ENCODE assay signal across 26 cellular contexts in the genomic region with DNA sequence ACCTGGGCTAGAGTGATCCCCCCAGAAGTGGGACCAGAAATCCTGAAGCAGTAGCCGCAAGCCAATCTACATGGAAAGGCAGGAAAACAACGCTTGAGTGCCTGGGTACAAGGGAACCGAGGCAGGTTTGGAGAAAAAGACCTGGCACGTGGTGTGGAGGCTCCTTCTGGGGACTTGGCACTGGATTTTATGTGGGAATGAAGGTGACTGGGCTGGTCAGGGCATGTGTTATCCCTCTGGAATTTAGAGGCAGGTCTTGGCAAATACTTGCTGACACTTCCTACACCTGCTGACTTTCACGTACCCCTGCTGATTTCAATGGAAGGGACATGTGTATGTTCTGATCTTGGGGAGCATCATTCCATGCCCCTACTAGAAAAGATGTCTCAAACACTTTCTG. TPM values are rescaled to one million over a fixed set of nuclear protein-coding genes. Genes with fewer than 3 reads are reported as not detected.
DNase-seq lines count a peak whose midpoint lies in the region; ATAC-seq, FAIRE-seq and TF ChIP-seq lines count a peak whose summit lies in the region.
"Had no signal": no experiment of that assay in that cellular context is flagged by ENCODE, and none has a peak within 500 bp of the region (broad histone marks: within the 10 kb centered on the region; RNA-seq: fewer than 3 reads in every experiment).

No MANE protein-coding gene starts in this region.

- TF ChIP-seq POLR2A in H54 (IDR thresholded peaks at IDR 0.05; ENCODE audit: low read depth, low read length) (no peak), prostate gland (IDR thresholded peaks at IDR 0.05) (no peak), heart left ventricle (IDR thresholded peaks at IDR 0.05) (no peak)

- H3K4me3 ChIP-seq in PC-9: no peak overlapping the region
- no peak overlapping the region for H3K4me3 ChIP-seq in epithelial cell of esophagus (ENCODE audit: low read length)
- H3K4me3 ChIP-seq in prostate gland: no peak overlapping the region
- H3K4me3 ChIP-seq in heart left ventricle: no peak overlapping the region
- H3K4me3 ChIP-seq: dorsolateral prefrontal cortex, lower lobe of right lung, psoas muscle, SJSA1, skin epidermis had no signal

- H3K4me2 ChIP-seq in PC-9: no peak overlapping the region

- no peak overlapping the region for H2AFZ ChIP-seq in PC-9

- 46% methylated on average over 5 of the region's 5 CpGs for WGBS in prostate gland
- WGBS in heart left ventricle, 4 donors: 76 to 83% (median 80%) methylated on average over 5 of the region's 5 CpGs

- ATAC-seq in heart left ventricle: no peak
- no peak for ATAC-seq in GM21423 (IDR thresholded peaks at IDR 0.05; ENCODE audit: unreplicated experiment)
- ATAC-seq in GM18520 (IDR thresholded peaks at IDR 0.05; ENCODE audit: unreplicated experiment): no peak
- ATAC-seq: activated CD8-positive, alpha-beta memory T cell treated with anti-CD3 and anti-CD28 coated beads, Interleukin-2, amount 10 ng/mL, durations not matched to agents 7 days and 5 days; CD8-positive, alpha-beta T cell; lower lobe of right lung; psoas muscle; stimulated activated naive B cell treated with anti-CD40 and anti-IgM and Interleukin-4, amounts not matched to agents 10 μg/mL and 1 μg/mL and 100 μg/mL, for 72 hours had no signal

- CTCF ChIA-PET in PC-9 (lab: Charles Lee): no interaction called here

- peak; percentile 39 for DNase-seq in H54 (ENCODE audit: insufficient read length, low spot score)
- peak; percentile 18 to 43 for DNase-seq in PC-9
- peak; percentile 85 for DNase-seq in epithelial cell of esophagus (ENCODE audit: low read depth)
- DNase-seq in prostate gland (ENCODE audit: low spot score): peak; percentile 69
- DNase-seq in heart left ventricle: no peak
- DNase-seq in NCI-H524 treated with DMSO at 0.1 percent for 48 hours (lab: John Stamatoyannopoulos, UW): no peak
- DNase-seq: activated CD4-positive, alpha-beta T cell treated with anti-CD3 and anti-CD28 coated beads for 4 hours; activated CD8-positive, alpha-beta memory T cell treated with anti-CD3 and anti-CD28 coated beads, Interleukin-2, amount 10 ng/mL, durations not matched to agents 7 days and 5 days; activated naive CD4-positive, alpha-beta T cell treated with anti-CD3 and anti-CD28 coated beads, Interleukin-2, amount 10 ng/mL, durations not matched to agents 7 days and 5 days; amygdala; CD8-positive, alpha-beta T cell; dorsolateral prefrontal cortex; foreskin fibroblast; IMR-90; lower lobe of right lung; NCI-H748 treated with DMSO at 0.1 percent for 48 hours; psoas muscle; stimulated activated CD4-positive, alpha-beta T cell treated with anti-CD3 and anti-CD28 coated beads, Interleukin-2, amount 100 ng/mL, for 24 hours; stimulated activated naive B cell treated with anti-CD40 and anti-IgM and Interleukin-4, amounts not matched to agents 10 μg/mL and 1 μg/mL and 100 μg/mL, for 72 hours had no signal

- no peaks in the 10 kb centered on the region for H3F3A ChIP-seq in PC-9 (ENCODE audit: insufficient read depth, low read depth)

- H4K20me1 ChIP-seq in PC-9 (ENCODE audit: insufficient read depth): no peaks in the 10 kb centered on the region

- no peaks in the 10 kb centered on the region for H3K27me3 ChIP-seq in PC-9 (ENCODE audit: insufficient read depth, low read depth)
- no peaks in the 10 kb centered on the region for H3K27me3 ChIP-seq in prostate gland (replicated peaks; ENCODE audit: insufficient read depth)
- H3K27me3 ChIP-seq in heart left ventricle: no peaks in the 10 kb centered on the region
- H3K27me3 ChIP-seq: dorsolateral prefrontal cortex, SJSA1 had no signal

- H3K36me3 ChIP-seq in PC-9 (ENCODE audit: low read depth): no peaks in the 10 kb centered on the region
- no peaks in the 10 kb centered on the region for H3K36me3 ChIP-seq in prostate gland
- no peaks in the 10 kb centered on the region for H3K36me3 ChIP-seq in heart left ventricle
- H3K36me3 ChIP-seq: lower lobe of right lung, SJSA1 had no signal

- no peaks in the 10 kb centered on the region for H3K79me2 ChIP-seq in PC-9 (ENCODE audit: low read depth)

- peak; percentile 38 for FAIRE-seq in H54 (lab: Jason Lieb, UNC)
- FAIRE-seq: GM12891, islet of Langerhans had no signal

- intact Hi-C loops in PC-9 (cut with micrococcal nuclease; ENCODE audit: unreplicated experiment) (no loop called here), prostate gland (cut with DNase I) (no loop called here), heart left ventricle (cut with DNase I) (no loop called here)

- no peaks in the 10 kb centered on the region for H3K9me3 ChIP-seq in PC-9 (ENCODE audit: insufficient read depth, low read depth)
- no peaks in the 10 kb centered on the region for H3K9me3 ChIP-seq in prostate gland
- no peaks in the 10 kb centered on the region for H3K9me3 ChIP-seq in heart left ventricle
- H3K9me3 ChIP-seq: lower lobe of right lung, psoas muscle, SJSA1 had no signal

- 0 out of 2 replicates have a peak, but pooled peaks cover 6% of the 10 kb centered on the region for H3K4me1 ChIP-seq in PC-9 (replicated peaks; ENCODE audit: insufficient read depth)
- H3K4me1 ChIP-seq in prostate gland (replicated peaks): peaks cover 7% of the 10 kb centered on the region
- H3K4me1 ChIP-seq in heart left ventricle: peaks cover 0 to 4% (median 0%) of the 10 kb centered on the region in 12 donors
- H3K4me1 ChIP-seq: lower lobe of right lung, SJSA1 had no signal

- H3K9me2 ChIP-seq in PC-9 (ENCODE audit: insufficient read depth): no peaks in the 10 kb centered on the region

- no TSS peak for BruUV-seq in PC-9 (replicated peaks; lab: Mats Ljungman, UMichigan)

- no peak overlapping the region for H3K27ac ChIP-seq in PC-9
- no peak overlapping the region for H3K27ac ChIP-seq in prostate gland
- H3K27ac ChIP-seq in heart left ventricle: no peak overlapping the region
- H3K27ac ChIP-seq: dorsolateral prefrontal cortex, lower lobe of right lung, psoas muscle, SJSA1, skin epidermis had no signal

- TF ChIP-seq CTCF in PC-9 (conservative IDR thresholded peaks at IDR 0.05): no peak
- TF ChIP-seq CTCF in epithelial cell of esophagus (IDR thresholded peaks at IDR 0.05; ENCODE audit: insufficient read depth, low read depth, low read length, missing control alignments): no peak
- TF ChIP-seq CTCF in prostate gland (IDR thresholded peaks at IDR 0.05): no peak
- no peak for TF ChIP-seq CTCF in heart left ventricle (IDR thresholded peaks at IDR 0.05)

- POLR2A ChIA-PET in PC-9 (lab: Charles Lee; ENCODE audit: unreplicated experiment): no interaction called here

RNA-seq across cellular contexts. Expression of gene FAM217A, which starts 25.0 kb away (rescaled TPM):
- not detected in 2 replicates for total RNA-seq in PC-9 (2021)
- 1 to 10 TPM in 1 of 2 donors, not detected in 1; 1.7 TPM for total RNA-seq in prostate gland
- not detected for total RNA-seq in heart left ventricle
- not detected for polyA plus RNA-seq in heart left ventricle
- total RNA-seq: activated CD8-positive, alpha-beta memory T cell treated with anti-CD3 and anti-CD28 coated beads, Interleukin-2, amount 10 ng/mL, durations not matched to agents 7 days and 5 days; CD8-positive, alpha-beta T cell; IMR-90; lower lobe of right lung; psoas muscle; SJSA1; T-helper 1 cell treated with Interleukin-12 subunit alpha and Interleukin-12 subunit beta and Interleukin-4 antibody, amounts not matched to agents 30 ng/mL and 1 ng/mL, for 36 hours had no signal
- polyA plus RNA-seq: IMR-90, psoas muscle had no signal

RNA-seq across cellular contexts. Expression of gene ECI2, which starts 31.4 kb away (rescaled TPM):
- total RNA-seq in PC-9 (2021) (45.7 and 53.8 TPM in 2 replicates), prostate gland (10 to 100 TPM; 58.8 to 74.1 TPM), heart left ventricle (100 to 1,000 TPM; 120 to 192 (median 155) TPM)
- 100 to 1,000 TPM; 130 to 135 TPM for polyA plus RNA-seq in heart left ventricle

Comparison
In these comparisons a context has a peak if more than half of its experiments do, and no peak if none do; other contexts are left out.
1. DNase-seq: peak in H54 (single experiment), PC-9 (2 of 2), epithelial cell of esophagus (single experiment) and prostate gland (single experiment); none in heart left ventricle (0 of 5) and NCI-H524 treated with DMSO at 0.1 percent for 48 hours (single experiment).